13 cellular contexts compared by ENCODE assay signal in genomic region chr2:216210711-216211131, GRCh38.
DNase-seq lines count a peak whose midpoint lies in the region; FAIRE-seq and TF ChIP-seq lines count a peak whose summit lies in the region.
"Had no signal": no experiment of that assay in that cellular context is flagged by ENCODE, and none has a peak within 500 bp of the region (broad histone marks: within the 10 kb centered on the region; RNA-seq: fewer than 3 reads in every experiment).

No MANE protein-coding gene starts in this region.

- H3K9me3 Mint-ChIP-seq in IgD-negative memory B cell: no peaks in the 10 kb centered on the region
- no peaks in the 10 kb centered on the region for H3K9me3 Mint-ChIP-seq in T-helper 2 cell treated with Interferon-gamma antibody and Interleukin-4, amounts not matched to agents 5 μg/mL and 100 μg/mL, for 36 hours

- no peak overlapping the region for H3K4me3 Mint-ChIP-seq in IgD-negative memory B cell
- H3K4me3 Mint-ChIP-seq in T-helper 2 cell treated with Interferon-gamma antibody and Interleukin-4, amounts not matched to agents 5 μg/mL and 100 μg/mL, for 36 hours: no peak overlapping the region

- H3K36me3 ChIP-seq in adipocyte (ENCODE audit: control insufficient read depth, insufficient read depth, low read length, severe bottlenecking) (peaks cover 38% of the 10 kb centered on the region), Peyer's patch (peaks cover 0 to 29% (median 0%) of the 10 kb centered on the region in 3 donors), right atrium auricular region (peaks cover 19% of the 10 kb centered on the region), kidney (ENCODE audit: control insufficient read depth in 1 of 2, insufficient read depth in 2 of 2, low read length in 2 of 2) (peaks cover 19 to 21% of the 10 kb centered on the region in 2 donors)

- no peaks in the 10 kb centered on the region for H3K27me3 Mint-ChIP-seq in IgD-negative memory B cell
- no peaks in the 10 kb centered on the region for H3K27me3 Mint-ChIP-seq in T-helper 2 cell treated with Interferon-gamma antibody and Interleukin-4, amounts not matched to agents 5 μg/mL and 100 μg/mL, for 36 hours (ENCODE audit: low read depth)

- DNase-seq in Ammon's horn (ENCODE audit: low spot score): peak; percentile 11
- no peak for DNase-seq in adipocyte (ENCODE audit: low read depth)
- peak; percentile 63 for DNase-seq in iris pigment epithelial cell (ENCODE audit: low read depth)
- no peak for DNase-seq in Peyer's patch
- DNase-seq in right atrium auricular region (ENCODE audit: low spot score): no peak
- DNase-seq in kidney: no peak
- DNase-seq in T-helper 2 cell treated with Interferon-gamma antibody and Interleukin-4, amounts not matched to agents 5 μg/mL and 100 μg/mL, for 36 hours (ENCODE audit: low spot score): no peak
- DNase-seq: left ventricle myocardium superior, thyroid gland had no signal

- TF ChIP-seq POLR2A in Peyer's patch (IDR thresholded peaks at IDR 0.05): no peak

- H3K9ac ChIP-seq in adipocyte (ENCODE audit: low read length) (peak overlapping the region; percentile 9), kidney (ENCODE audit: low read length in 2 of 2) (no peak overlapping the region)
- H3K9ac ChIP-seq: BLaER1 treated with 17β-estradiol and CSF1 and Interleukin-3, amounts not matched to agents 10 nM and 100 nM had no signal

- TF ChIP-seq CTCF in Peyer's patch (IDR thresholded peaks at IDR 0.05): no peak
- no peak for TF ChIP-seq CTCF in right atrium auricular region (IDR thresholded peaks at IDR 0.05)
- no peak for TF ChIP-seq CTCF in kidney (IDR thresholded peaks at IDR 0.05; ENCODE audit: borderline replicate concordance, extremely low read depth, insufficient read depth)

- H3K4me1 ChIP-seq in adipocyte (ENCODE audit: control insufficient read depth, insufficient read depth, low read length) (peaks cover 20% of the 10 kb centered on the region), Peyer's patch (peaks cover 0 to 4% (median 0%) of the 10 kb centered on the region in 4 donors), right atrium auricular region (peaks cover 0 to 13% of the 10 kb centered on the region in 2 donors), kidney (ENCODE audit: control insufficient read depth in 1 of 2, insufficient read depth in 1 of 2, low read depth in 1 of 2, low read length in 2 of 2) (no peaks in the 10 kb centered on the region)

- H3K27ac ChIP-seq in Peyer's patch: no peak overlapping the region
- H3K27ac ChIP-seq in right atrium auricular region: no peak overlapping the region
- H3K27ac ChIP-seq in kidney (ENCODE audit: low read depth in 2 of 2, low read length in 2 of 2): no peak overlapping the region
- H3K27ac ChIP-seq: thyroid gland had no signal

- H3K36me3 Mint-ChIP-seq in IgD-negative memory B cell: peaks cover 3% of the 10 kb centered on the region
- H3K36me3 Mint-ChIP-seq in T-helper 2 cell treated with Interferon-gamma antibody and Interleukin-4, amounts not matched to agents 5 μg/mL and 100 μg/mL, for 36 hours (ENCODE audit: low read depth): peaks cover 40% of the 10 kb centered on the region

- H3K27ac Mint-ChIP-seq in IgD-negative memory B cell: peak overlapping the region in 2 of 3 donors; percentile 43 to 47
- no peak overlapping the region for H3K27ac Mint-ChIP-seq in T-helper 2 cell treated with Interferon-gamma antibody and Interleukin-4, amounts not matched to agents 5 μg/mL and 100 μg/mL, for 36 hours

- intact Hi-C loops in kidney (cut with DNase I): no loop called here

- no peak for FAIRE-seq in kidney (lab: Jason Lieb, UNC)
- FAIRE-seq: bronchial epithelial cell, H54 had no signal

- H3K27me3 ChIP-seq in adipocyte (replicated peaks; ENCODE audit: control insufficient read depth, insufficient read depth, low read length): no peaks in the 10 kb centered on the region
- no peaks in the 10 kb centered on the region for H3K27me3 ChIP-seq in Peyer's patch
- no peaks in the 10 kb centered on the region for H3K27me3 ChIP-seq in right atrium auricular region
- H3K27me3 ChIP-seq: BLaER1 treated with 17β-estradiol and CSF1 and Interleukin-3, amounts not matched to agents 10 nM and 100 nM; thyroid gland had no signal

- H3K4me3 ChIP-seq in adipocyte (ENCODE audit: low read length): no peak overlapping the region
- H3K4me3 ChIP-seq in Peyer's patch: no peak overlapping the region
- no peak overlapping the region for H3K4me3 ChIP-seq in right atrium auricular region
- no peak overlapping the region for H3K4me3 ChIP-seq in kidney (ENCODE audit: low read length in 2 of 2)
- H3K4me3 ChIP-seq: BLaER1 treated with 17β-estradiol and CSF1 and Interleukin-3, amounts not matched to agents 10 nM and 100 nM; thyroid gland had no signal

- H3K9me3 ChIP-seq in adipocyte (ENCODE audit: control insufficient read depth, low read length) (no peaks in the 10 kb centered on the region), Peyer's patch (no peaks in the 10 kb centered on the region), right atrium auricular region (no peaks in the 10 kb centered on the region), kidney (ENCODE audit: control insufficient read depth in 1 of 2, low read length in 2 of 2) (no peaks in the 10 kb centered on the region)
- H3K9me3 ChIP-seq: BLaER1 treated with 17β-estradiol and CSF1 and Interleukin-3, amounts not matched to agents 10 nM and 100 nM; thyroid gland had no signal

- H3K4me1 Mint-ChIP-seq in IgD-negative memory B cell: peaks cover 2 to 12% (median 11%) of the 10 kb centered on the region in 3 donors
- H3K4me1 Mint-ChIP-seq in T-helper 2 cell treated with Interferon-gamma antibody and Interleukin-4, amounts not matched to agents 5 μg/mL and 100 μg/mL, for 36 hours (ENCODE audit: low read depth): peaks cover 2% of the 10 kb centered on the region

Comparison
In these comparisons a context has a peak if more than half of its experiments do, and no peak if none do; other contexts are left out.
1. DNase-seq: peak in Ammon's horn (single experiment) and iris pigment epithelial cell (single experiment); none in adipocyte (single experiment), Peyer's patch (0 of 3), right atrium auricular region (single experiment), kidney (single experiment) and T-helper 2 cell treated with Interferon-gamma antibody and Interleukin-4, amounts not matched to agents 5 μg/mL and 100 μg/mL, for 36 hours (single experiment).